Comparison of ENCODE assay signal across 8 cellular contexts in the genomic region with DNA sequence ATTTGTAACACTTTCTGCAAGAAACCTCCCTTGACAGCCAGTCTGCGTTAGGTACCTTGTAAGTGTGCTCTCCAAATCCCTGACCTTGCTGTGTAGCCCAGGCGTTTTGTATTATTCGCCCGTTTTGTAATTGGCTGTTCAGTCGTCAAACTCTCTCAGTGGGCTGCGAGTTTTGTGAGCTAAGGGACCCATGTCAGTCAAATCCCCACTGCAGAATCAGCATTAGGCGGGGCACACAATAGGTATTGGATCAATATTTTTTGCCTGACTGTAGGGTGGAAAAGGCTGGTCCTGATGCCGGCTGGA. TPM values are rescaled to one million over a fixed set of nuclear protein-coding genes. Genes with fewer than 3 reads are reported as not detected.
DNase-seq lines count a peak whose midpoint lies in the region; ATAC-seq and TF ChIP-seq lines count a peak whose summit lies in the region.

No MANE protein-coding gene starts in this region.

- no peak for DNase-seq in right atrium auricular region (ENCODE audit: low spot score)
- DNase-seq in Right ventricle myocardium superior: no peak
- DNase-seq in vagina (ENCODE audit: extremely low spot score in 2 of 2): no peak
- no peak for DNase-seq in NCI-H1930 (lab: John Stamatoyannopoulos, UW)
- DNase-seq in dermis blood vessel endothelial cell: no peak

- no peak for ATAC-seq in Right ventricle myocardium superior (ENCODE audit: poor library complexity)
- no peak for ATAC-seq in HG02571 (IDR thresholded peaks at IDR 0.05; ENCODE audit: unreplicated experiment)

- WGBS in mesodermal cell (ENCODE audit: insufficient coverage in 2 of 2), 2 experiments: 49 to 56% methylated on average over 8 of the region's 8 CpGs

- peaks cover 33% of the 10 kb centered on the region for H3K36me3 Mint-ChIP-seq in brain

- peak overlapping the region; percentile 96 to 97 for H3K27ac ChIP-seq in right atrium auricular region
- H3K27ac ChIP-seq in mesodermal cell (ENCODE audit: low read depth, low read length, severe bottlenecking): no peak overlapping the region
- peak overlapping the region; percentile 97 for H3K27ac ChIP-seq in vagina

- intact Hi-C loops in Right ventricle myocardium superior (cut with DNase I): no loop called here
- intact Hi-C loops in vagina (cut with DNase I): loop anchor here (5.0 kb wide), 1 partner anchor 34 kb away; the partner anchor contains the start of gene SMIM33

- H3K36me3 ChIP-seq in right atrium auricular region: peaks cover 15% of the 10 kb centered on the region
- H3K36me3 ChIP-seq in mesodermal cell (ENCODE audit: control insufficient read depth, insufficient read depth, low read length): peaks cover 37% of the 10 kb centered on the region
- H3K36me3 ChIP-seq in vagina: peaks cover 0 to 11% of the 10 kb centered on the region in 2 donors

- peak overlapping the region; percentile 64 to 100 (median 96) for H3K27ac Mint-ChIP-seq in brain

- TF ChIP-seq POLR2A in vagina (IDR thresholded peaks at IDR 0.05): no peak

- H3K4me1 ChIP-seq in right atrium auricular region (peaks cover 0 to 13% of the 10 kb centered on the region in 2 donors), mesodermal cell (ENCODE audit: control insufficient read depth, insufficient read depth, low read length, poor library complexity, severe bottlenecking) (peaks cover 10% of the 10 kb centered on the region), vagina (peaks cover 14% of the 10 kb centered on the region)

- H3K4me3 Mint-ChIP-seq in brain: peak overlapping the region; percentile 96 to 100 (median 97)

- H3K9me3 ChIP-seq in right atrium auricular region (no peaks in the 10 kb centered on the region), mesodermal cell (ENCODE audit: control insufficient read depth, low read length) (no peaks in the 10 kb centered on the region), vagina (no peaks in the 10 kb centered on the region)

- no peaks in the 10 kb centered on the region for H3K27me3 ChIP-seq in right atrium auricular region
- no peaks in the 10 kb centered on the region for H3K27me3 ChIP-seq in vagina

- TF ChIP-seq CTCF in right atrium auricular region (IDR thresholded peaks at IDR 0.05) (no peak), brain (conservative IDR thresholded peaks at IDR 0.05) (no peak), vagina (IDR thresholded peaks at IDR 0.05) (no peak)

- peaks cover 36% of the 10 kb centered on the region for H3K4me1 Mint-ChIP-seq in brain

- peak overlapping the region; percentile 76 to 87 for H3K4me3 ChIP-seq in right atrium auricular region
- peak overlapping the region; percentile 71 for H3K4me3 ChIP-seq in mesodermal cell (ENCODE audit: extremely low read depth, insufficient read depth, low read length, poor library complexity, severe bottlenecking)
- peak overlapping the region; percentile 81 to 92 for H3K4me3 ChIP-seq in vagina

- H3K27me3 Mint-ChIP-seq in brain: peaks cover 5% of the 10 kb centered on the region

- no peaks in the 10 kb centered on the region for H3K9me3 Mint-ChIP-seq in brain

RNA-seq across cellular contexts. Expression of gene DNAJC18, which starts 0.7 kb away (rescaled TPM):
- total RNA-seq in right atrium auricular region (1 to 10 TPM; 5.9 to 8.5 TPM), Right ventricle myocardium superior (11.5 TPM), vagina (7.6 TPM), dermis blood vessel endothelial cell (8.6 and 9.0 TPM in 2 replicates)
- polyA plus RNA-seq in brain (ENCODE audit: insufficient read depth, low read depth, low replicate concordance): 31.0 TPM
- polyA plus RNA-seq in mesodermal cell (2013, experiment 1 of 2): 34.9 TPM
- polyA plus RNA-seq in mesodermal cell (2013, experiment 2 of 2): 45.0 TPM

RNA-seq across cellular contexts. Expression of gene ECSCR, which starts 23.9 kb away (rescaled TPM):
- 10 to 100 TPM; 30.1 to 35.4 TPM for total RNA-seq in right atrium auricular region
- total RNA-seq in Right ventricle myocardium superior: 18.0 TPM
- 10.6 TPM for polyA plus RNA-seq in brain (ENCODE audit: insufficient read depth, low read depth, low replicate concordance)
- 74.5 TPM for polyA plus RNA-seq in mesodermal cell (2013, experiment 1 of 2)
- 41.8 TPM for polyA plus RNA-seq in mesodermal cell (2013, experiment 2 of 2)
- total RNA-seq in vagina: 37.1 TPM
- total RNA-seq in dermis blood vessel endothelial cell: 404 and 423 TPM in 2 replicates

RNA-seq across cellular contexts. Expression of gene SMIM33, which starts 32.1 kb away (rescaled TPM):
- total RNA-seq in right atrium auricular region: not detected
- not detected for total RNA-seq in Right ventricle myocardium superior
- polyA plus RNA-seq in brain (ENCODE audit: insufficient read depth, low read depth, low replicate concordance): not detected
- not detected for polyA plus RNA-seq in mesodermal cell (2013, experiment 1 of 2)
- not detected for polyA plus RNA-seq in mesodermal cell (2013, experiment 2 of 2)
- total RNA-seq in vagina: not detected
- total RNA-seq in dermis blood vessel endothelial cell: not detected in 2 replicates

RNA-seq across cellular contexts. Expression of gene SPATA24, which starts 34.8 kb away (rescaled TPM):
- total RNA-seq in right atrium auricular region (10 to 100 TPM in 1 of 2 donors, 1 to 10 TPM in 1; 9.5 to 29.7 TPM), Right ventricle myocardium superior (17.1 TPM), vagina (12.3 TPM), dermis blood vessel endothelial cell (8.0 and 10.0 TPM in 2 replicates)
- polyA plus RNA-seq in brain (ENCODE audit: insufficient read depth, low read depth, low replicate concordance): 7.0 TPM
- polyA plus RNA-seq in mesodermal cell (2013, experiment 1 of 2): 6.7 TPM
- polyA plus RNA-seq in mesodermal cell (2013, experiment 2 of 2): 6.7 TPM

RNA-seq across cellular contexts. Expression of gene PROB1, which starts 43.8 kb away (rescaled TPM):
- total RNA-seq in right atrium auricular region: 10 to 100 TPM; 15.8 to 28.6 TPM
- 50.3 TPM for total RNA-seq in Right ventricle myocardium superior
- polyA plus RNA-seq in brain (ENCODE audit: insufficient read depth, low read depth, low replicate concordance): 1.7 TPM
- 1.1 TPM for polyA plus RNA-seq in mesodermal cell (2013, experiment 1 of 2)
- 0.91 TPM for polyA plus RNA-seq in mesodermal cell (2013, experiment 2 of 2)
- total RNA-seq in vagina: 2.5 TPM
- total RNA-seq in dermis blood vessel endothelial cell: 6.1 and 9.2 TPM in 2 replicates

Comparison
In these comparisons a context has a peak if more than half of its experiments do, and no peak if none do; other contexts are left out.
1. RNA of gene ECSCR, which starts 23.9 kb away (total RNA-seq): 404 to 423 TPM in dermis blood vessel endothelial cell; 37.1 TPM in vagina (single experiment), 30.1 to 35.4 TPM in right atrium auricular region and 18.0 TPM in Right ventricle myocardium superior (single experiment); every median in the first group is over 10 times any median in the second.
2. Peak in every context shown above with its lines, with median percentiles within 50 percentile points of each other: H3K4me3 ChIP-seq.